Comparison of ENCODE assay signal across 15 cellular contexts in the genomic region with DNA sequence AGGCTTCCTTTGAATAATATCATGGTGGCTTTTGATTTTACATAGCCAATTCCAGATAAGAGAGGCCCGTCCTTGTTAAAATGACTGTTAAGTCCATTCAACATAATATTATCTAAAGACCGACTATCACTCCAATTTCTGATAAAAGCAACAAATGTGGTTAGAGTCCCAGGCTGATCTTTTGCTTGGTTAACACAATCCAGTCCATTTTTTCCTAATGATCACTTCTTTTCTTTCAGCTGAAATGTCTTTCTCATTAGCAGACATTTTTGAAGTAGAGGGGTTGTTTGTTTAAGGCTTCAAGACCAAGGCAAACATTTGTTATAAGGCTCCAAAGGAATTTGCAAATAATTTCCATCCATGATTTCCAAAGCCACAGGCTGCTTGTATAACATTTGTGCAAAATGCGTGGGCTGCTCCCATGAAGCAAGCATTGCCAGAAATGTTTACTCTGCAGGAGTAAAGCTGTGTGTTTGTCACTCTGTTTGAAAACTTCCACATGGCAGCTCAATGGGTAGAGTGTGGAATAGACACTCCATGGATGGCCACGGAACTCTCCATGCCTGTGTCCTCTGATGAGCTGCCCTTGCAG.
DNase-seq lines count a peak whose midpoint lies in the region; ATAC-seq and TF ChIP-seq lines count a peak whose summit lies in the region.
"Had no signal": no experiment of that assay in that cellular context is flagged by ENCODE, and none has a peak within 500 bp of the region (broad histone marks: within the 10 kb centered on the region; RNA-seq: fewer than 3 reads in every experiment).

No MANE protein-coding gene starts in this region.

- peak overlapping the region; percentile 43 for H3K27ac Mint-ChIP-seq in mesothelial cell of epicardium
- no peak overlapping the region for H3K27ac Mint-ChIP-seq in activated CD4-positive, alpha-beta memory T cell treated with anti-CD3 and anti-CD28 coated beads, Interleukin-2, amount 10 ng/mL, durations not matched to agents 7 days and 5 days
- no peak overlapping the region for H3K27ac Mint-ChIP-seq in CD14-positive monocyte
- H3K27ac Mint-ChIP-seq: activated CD8-positive, alpha-beta T cell treated with anti-CD3 and anti-CD28 coated beads, Interleukin-2, amount 10 ng/mL, durations not matched to agents 7 days and 5 days; B cell had no signal

- peaks cover 22% of the 10 kb centered on the region for H3K9me3 Mint-ChIP-seq in mesothelial cell of epicardium
- no peaks in the 10 kb centered on the region for H3K9me3 Mint-ChIP-seq in activated CD4-positive, alpha-beta memory T cell treated with anti-CD3 and anti-CD28 coated beads, Interleukin-2, amount 10 ng/mL, durations not matched to agents 7 days and 5 days
- peaks cover 7 to 17% (median 11%) of the 10 kb centered on the region in 7 donors for H3K9me3 Mint-ChIP-seq in CD14-positive monocyte

- no peak for ATAC-seq in GM21390 (IDR thresholded peaks at IDR 0.05; ENCODE audit: unreplicated experiment)
- ATAC-seq: activated CD8-positive, alpha-beta T cell treated with anti-CD3 and anti-CD28 coated beads, Interleukin-2, amount 10 ng/mL, durations not matched to agents 7 days and 5 days; GM12878 had no signal

- H3K4me3 ChIP-seq in AG09309 (ENCODE audit: control insufficient read depth, low read depth, low read length), result no peak overlapping the region
- H3K4me3 ChIP-seq in fibroblast of pulmonary artery (replicated peaks; ENCODE audit: low read depth, low read length), result no peak overlapping the region
- H3K4me3 ChIP-seq: GM12878, pancreas had no signal

- peak; percentile 45 for DNase-seq in AG09309 (ENCODE audit: low read depth)
- peak; percentile 67 to 77 for DNase-seq in NCI-H526 (lab: John Stamatoyannopoulos, UW)
- peak; percentile 81 for DNase-seq in fibroblast of pulmonary artery (ENCODE audit: low read depth)
- DNase-seq in mesothelial cell of epicardium (ENCODE audit: low spot score in 2 of 2, unreplicated experiment in 2 of 2), result no peak
- DNase-seq in amniotic stem cell (lab: John Stamatoyannopoulos, UW), result no peak
- no peak for DNase-seq in activated CD4-positive, alpha-beta memory T cell treated with anti-CD3 and anti-CD28 coated beads, Interleukin-2, amount 10 ng/mL, durations not matched to agents 7 days and 5 days
- no peak for DNase-seq in CD14-positive monocyte (ENCODE audit: low spot score)
- DNase-seq: activated CD8-positive, alpha-beta T cell treated with anti-CD3 and anti-CD28 coated beads, Interleukin-2, amount 10 ng/mL, durations not matched to agents 7 days and 5 days; activated gamma-delta T cell; cerebellar nuclear complex; NK-92 treated with Interleukin-12 subunit alpha and Interleukin-12 subunit beta, amount 100 ng/mL, for 24 hours; pancreas had no signal

- H3K27me3 Mint-ChIP-seq in mesothelial cell of epicardium (ENCODE audit: low read depth) (no peaks in the 10 kb centered on the region), CD14-positive monocyte (ENCODE audit: low read depth in 3 of 3) (peaks cover 0 to 3% (median 1%) of the 10 kb centered on the region in 3 donors)
- peaks cover 18% of the 10 kb centered on the region for H3K27me3 Mint-ChIP-seq in activated CD4-positive, alpha-beta memory T cell treated with anti-CD3 and anti-CD28 coated beads, Interleukin-2, amount 10 ng/mL, durations not matched to agents 7 days and 5 days

- TF ChIP-seq CTCF in AG09309 (IDR thresholded peaks at IDR 0.05; ENCODE audit: control insufficient read depth, insufficient read depth, low read depth, low read length, missing control alignments) (no peak), fibroblast of pulmonary artery (IDR thresholded peaks at IDR 0.05; ENCODE audit: low read length, missing control alignments) (no peak), mesothelial cell of epicardium (IDR thresholded peaks at IDR 0.05; ENCODE audit: unreplicated experiment) (no peak), CD14-positive monocyte (IDR thresholded peaks at IDR 0.05) (no peak)

- H3K4me1 Mint-ChIP-seq in mesothelial cell of epicardium, result peaks cover 14% of the 10 kb centered on the region
- no peaks in the 10 kb centered on the region for H3K4me1 Mint-ChIP-seq in activated CD4-positive, alpha-beta memory T cell treated with anti-CD3 and anti-CD28 coated beads, Interleukin-2, amount 10 ng/mL, durations not matched to agents 7 days and 5 days
- peaks cover 2% of the 10 kb centered on the region for H3K4me1 Mint-ChIP-seq in CD14-positive monocyte
- H3K4me1 Mint-ChIP-seq: B cell had no signal

- CTCF ChIA-PET in activated CD4-positive, alpha-beta memory T cell treated with anti-CD3 and anti-CD28 coated beads, Interleukin-2, amount 10 ng/mL, durations not matched to agents 7 days and 5 days (lab: Charles Lee), result no interaction called here

- POLR2A ChIA-PET in activated CD4-positive, alpha-beta memory T cell treated with anti-CD3 and anti-CD28 coated beads, Interleukin-2, amount 10 ng/mL, durations not matched to agents 7 days and 5 days (lab: Charles Lee), result no interaction called here

- H3K36me3 Mint-ChIP-seq in mesothelial cell of epicardium (no peaks in the 10 kb centered on the region), CD14-positive monocyte (no peaks in the 10 kb centered on the region)
- no peaks in the 10 kb centered on the region for H3K36me3 Mint-ChIP-seq in activated CD4-positive, alpha-beta memory T cell treated with anti-CD3 and anti-CD28 coated beads, Interleukin-2, amount 10 ng/mL, durations not matched to agents 7 days and 5 days (ENCODE audit: low read depth)

- no peak overlapping the region for H3K4me3 Mint-ChIP-seq in mesothelial cell of epicardium
- H3K4me3 Mint-ChIP-seq in activated CD4-positive, alpha-beta memory T cell treated with anti-CD3 and anti-CD28 coated beads, Interleukin-2, amount 10 ng/mL, durations not matched to agents 7 days and 5 days, result no peak overlapping the region
- no peak overlapping the region for H3K4me3 Mint-ChIP-seq in CD14-positive monocyte
- H3K4me3 Mint-ChIP-seq: activated CD8-positive, alpha-beta T cell treated with anti-CD3 and anti-CD28 coated beads, Interleukin-2, amount 10 ng/mL, durations not matched to agents 7 days and 5 days; B cell had no signal

- intact Hi-C loops in CD14-positive monocyte (cut with micrococcal nuclease), result no loop called here

Comparison
In these comparisons a context has a peak if more than half of its experiments do, and no peak if none do; other contexts are left out.
1. DNase-seq: peak in AG09309 (single experiment), NCI-H526 (2 of 2) and fibroblast of pulmonary artery (single experiment); none in mesothelial cell of epicardium (0 of 2), amniotic stem cell (single experiment), activated CD4-positive, alpha-beta memory T cell treated with anti-CD3 and anti-CD28 coated beads, Interleukin-2, amount 10 ng/mL, durations not matched to agents 7 days and 5 days (single experiment) and CD14-positive monocyte (single experiment).